ENCODE assay signal across 21 cellular contexts in genomic region chr7:147711429-147711828, GRCh38.
"Had no signal": no experiment of that assay in that cellular context is flagged by ENCODE, and none has a peak within 500 bp of the region (broad histone marks: within the 10 kb centered on the region; RNA-seq: fewer than 3 reads in every experiment).

No MANE protein-coding gene starts in this region.

- H3K4me3 Mint-ChIP-seq: mesothelial cell of epicardium; natural killer cell treated with Interleukin-12 subunit alpha and Interleukin-12 subunit beta and Interleukin-15 and Interleukin-18, amount 100 ng/mL, for 72 hours; stimulated activated memory B cell treated with anti-CD40 and anti-IgM and Interleukin-4, amounts not matched to agents 10 μg/mL and 1 μg/mL and 100 μg/mL, for 72 hours; stimulated activated naive CD8-positive, alpha-beta T cell treated with anti-CD3 and anti-CD28 coated beads, Interleukin-15, Interleukin-2, amounts not matched to agents 100 ng/mL and 50 ng/mL, for 24 hours had no signal

- H3K36me3 Mint-ChIP-seq: mesothelial cell of epicardium; stimulated activated memory B cell treated with anti-CD40 and anti-IgM and Interleukin-4, amounts not matched to agents 10 μg/mL and 1 μg/mL and 100 μg/mL, for 72 hours had no signal

- H3K27me3 Mint-ChIP-seq: natural killer cell treated with Interleukin-12 subunit alpha and Interleukin-12 subunit beta and Interleukin-15 and Interleukin-18, amount 100 ng/mL, for 72 hours; stimulated activated memory B cell treated with anti-CD40 and anti-IgM and Interleukin-4, amounts not matched to agents 10 μg/mL and 1 μg/mL and 100 μg/mL, for 72 hours; stimulated activated naive CD8-positive, alpha-beta T cell treated with anti-CD3 and anti-CD28 coated beads, Interleukin-15, Interleukin-2, amounts not matched to agents 100 ng/mL and 50 ng/mL, for 24 hours had no signal

- H3K4me3 ChIP-seq: coronary artery, heart right ventricle, prostate gland, right lobe of liver, spleen, tibial artery, upper lobe of right lung, vagina had no signal

- H3K4me1 ChIP-seq: heart right ventricle, parathyroid adenoma, prostate gland, right lobe of liver, spleen, tibial artery, upper lobe of right lung, vagina had no signal

- DNase-seq: effector CD4-positive, alpha-beta T cell; heart right ventricle; hypothalamus; islet precursor cell; mammary epithelial cell; retina; right lobe of liver; spleen; stimulated activated CD4-positive, alpha-beta T cell treated with anti-CD3 and anti-CD28 coated beads, Interleukin-15, amount 100 ng/mL, for 24 hours; stimulated activated CD4-positive, alpha-beta T cell treated with anti-CD3 and anti-CD28 coated beads, Interleukin-1b, Interleukin-23, amount 100 ng/mL, for 48 hours; stimulated activated CD4-positive, alpha-beta T cell treated with anti-CD3 and anti-CD28 coated beads, Interleukin-4, amount 100 ng/mL, for 24 hours; tibial artery; upper lobe of right lung had no signal

- H3K36me3 ChIP-seq: heart right ventricle, prostate gland, right lobe of liver, spleen, tibial artery, upper lobe of right lung, vagina had no signal

- H3K9me3 ChIP-seq: prostate gland, right lobe of liver, upper lobe of right lung, vagina had no signal

- H3K4me1 Mint-ChIP-seq: mesothelial cell of epicardium; stimulated activated memory B cell treated with anti-CD40 and anti-IgM and Interleukin-4, amounts not matched to agents 10 μg/mL and 1 μg/mL and 100 μg/mL, for 72 hours had no signal

- H3K27ac ChIP-seq: coronary artery, heart right ventricle, parathyroid adenoma, prostate gland, right lobe of liver, spleen, tibial artery, upper lobe of right lung, vagina had no signal

- H3K9ac ChIP-seq: parathyroid adenoma had no signal

- H3K27me3 ChIP-seq: heart right ventricle, right lobe of liver, spleen, tibial artery, upper lobe of right lung, vagina had no signal

- H3K27ac Mint-ChIP-seq: mesothelial cell of epicardium; natural killer cell treated with Interleukin-12 subunit alpha and Interleukin-12 subunit beta and Interleukin-15 and Interleukin-18, amount 100 ng/mL, for 72 hours; stimulated activated memory B cell treated with anti-CD40 and anti-IgM and Interleukin-4, amounts not matched to agents 10 μg/mL and 1 μg/mL and 100 μg/mL, for 72 hours; stimulated activated naive CD8-positive, alpha-beta T cell treated with anti-CD3 and anti-CD28 coated beads, Interleukin-15, Interleukin-2, amounts not matched to agents 100 ng/mL and 50 ng/mL, for 24 hours had no signal
